In genomic region chr11:19675397-19675796, GRCh38 we compare ENCODE assay signal across 22 cellular contexts. TPM values are rescaled to one million over a fixed set of nuclear protein-coding genes. Genes with fewer than 3 reads are reported as not detected.
DNase-seq lines count a peak whose midpoint lies in the region; ATAC-seq, FAIRE-seq and TF ChIP-seq lines count a peak whose summit lies in the region.
"Had no signal": no experiment of that assay in that cellular context is flagged by ENCODE, and none has a peak within 500 bp of the region (broad histone marks: within the 10 kb centered on the region; RNA-seq: fewer than 3 reads in every experiment).

No MANE protein-coding gene starts in this region.

- peak overlapping the region; percentile 56 for H3K4me2 ChIP-seq in Loucy (ENCODE audit: low read depth, low read length, poor library complexity, severe bottlenecking)

- H3K36me3 ChIP-seq in Loucy (ENCODE audit: insufficient read depth, low read length) (no peaks in the 10 kb centered on the region), bronchial epithelial cell (ENCODE audit: control insufficient read depth, insufficient read depth, low read length) (no peaks in the 10 kb centered on the region), lower lobe of right lung (no peaks in the 10 kb centered on the region), suprapubic skin (no peaks in the 10 kb centered on the region)

- intact Hi-C loops in lower lobe of right lung (cut with DNase I) = no loop called here

- no peaks in the 10 kb centered on the region for H3K9me3 ChIP-seq in Loucy (ENCODE audit: insufficient read depth, low read depth, low read length)
- H3K9me3 ChIP-seq in lower lobe of right lung = no peaks in the 10 kb centered on the region
- H3K9me3 ChIP-seq in suprapubic skin = no peaks in the 10 kb centered on the region

- H3K9ac ChIP-seq in Loucy (ENCODE audit: low read depth, low read length, poor library complexity, severe bottlenecking) = no peak overlapping the region

- TF ChIP-seq EP300 in suprapubic skin (IDR thresholded peaks at IDR 0.05) = no peak

- DNase-seq in bronchial epithelial cell (ENCODE audit: low read depth) (peak; percentile 69), lower lobe of right lung (no peak), suprapubic skin (ENCODE audit: low spot score in 2 of 2) (no peak), LoVo (ENCODE audit: low spot score) (no peak), SW 1271 (lab: John Stamatoyannopoulos, UW) (no peak)
- DNase-seq: activated CD4-positive, alpha-beta T cell treated with anti-CD3 and anti-CD28 coated beads for 4 hours; activated naive CD4-positive, alpha-beta T cell treated with anti-CD3 and anti-CD28 coated beads, Interleukin-2, amount 50 U/mL, for 16 hours; CD4-positive, CD25-positive, alpha-beta regulatory T cell; cerebellar nuclear complex; DMS 273 treated with DMSO at 0.1 percent for 48 hours; H7; MM.1S; NCI-H1436; NCI-H524 treated with DMSO at 0.1 percent for 48 hours; occipital lobe; retina had no signal

- TF ChIP-seq CTCF in Loucy (conservative IDR thresholded peaks at IDR 0.05; ENCODE audit: low read length) (no peak), bronchial epithelial cell (IDR thresholded peaks at IDR 0.05; ENCODE audit: insufficient read depth, low read length, severe bottlenecking) (no peak), lower lobe of right lung (IDR thresholded peaks at IDR 0.05) (no peak), suprapubic skin (IDR thresholded peaks at IDR 0.05) (no peak)

- peaks cover 54% of the 10 kb centered on the region for H3K4me1 ChIP-seq in Loucy (ENCODE audit: insufficient read depth, low read length, poor library complexity, severe bottlenecking)
- H3K4me1 ChIP-seq in lower lobe of right lung = peaks cover 48% of the 10 kb centered on the region
- peaks cover 67% of the 10 kb centered on the region for H3K4me1 ChIP-seq in suprapubic skin

- no peak for FAIRE-seq in bronchial epithelial cell (lab: Jason Lieb, UNC)
- FAIRE-seq: RCC 7860, urothelium cell line had no signal

- H3K4me3 ChIP-seq in Loucy (ENCODE audit: low read length, poor library complexity, severe bottlenecking) (no peak overlapping the region), bronchial epithelial cell (ENCODE audit: low read depth, low read length) (no peak overlapping the region), lower lobe of right lung (no peak overlapping the region), suprapubic skin (no peak overlapping the region)

- TF ChIP-seq POLR2A in suprapubic skin (IDR thresholded peaks at IDR 0.05) = no peak

- H2AFZ ChIP-seq in Loucy (ENCODE audit: low read length) = no peak overlapping the region

- H3K79me2 ChIP-seq in Loucy (ENCODE audit: insufficient read depth, low read length) = no peaks in the 10 kb centered on the region

- no peaks in the 10 kb centered on the region for H4K20me1 ChIP-seq in Loucy (ENCODE audit: insufficient read depth, low read length, poor library complexity, severe bottlenecking)

- ATAC-seq in lower lobe of right lung = no peak
- ATAC-seq in GM21576 (IDR thresholded peaks at IDR 0.05; ENCODE audit: unreplicated experiment) = no peak
- no peak for ATAC-seq in HG02588 (IDR thresholded peaks at IDR 0.05; ENCODE audit: unreplicated experiment)
- ATAC-seq: left lobe of liver had no signal

- H3K27ac ChIP-seq in lower lobe of right lung (peak overlapping the region; percentile 68), suprapubic skin (peak overlapping the region; percentile 4)

- no peaks in the 10 kb centered on the region for H3K9me2 ChIP-seq in Loucy (replicated peaks; ENCODE audit: low read depth, low read length)

- 84% methylated on average over 5 of the region's 5 CpGs for WGBS in suprapubic skin

- H3K27me3 ChIP-seq in Loucy (ENCODE audit: insufficient read depth, low read length, poor library complexity, severe bottlenecking) (peaks cover 6% of the 10 kb centered on the region), bronchial epithelial cell (ENCODE audit: control insufficient read depth, insufficient read depth, low read length) (no peaks in the 10 kb centered on the region), lower lobe of right lung (ENCODE audit: low read depth) (no peaks in the 10 kb centered on the region), suprapubic skin (no peaks in the 10 kb centered on the region)

- peaks cover 3% of the 10 kb centered on the region; the same call in 1 of the 2 replicates for H3F3A ChIP-seq in Loucy (ENCODE audit: low read depth)

RNA-seq across cellular contexts. Expression of gene NAV2, which starts 37.2 kb away (rescaled TPM):
- 11.1 and 14.1 TPM in 2 replicates for total RNA-seq in bronchial epithelial cell
- 36.9 TPM for total RNA-seq in lower lobe of right lung
- total RNA-seq in suprapubic skin = 10 to 100 TPM in 3 of 4 donors, 1 to 10 TPM in 1; 9.1 to 34.7 (median 22.2) TPM
